8 cellular contexts compared by ENCODE assay signal in genomic region chr9:19925674-19926503, GRCh38.
DNase-seq lines count a peak whose midpoint lies in the region; TF ChIP-seq lines count a peak whose summit lies in the region.

No MANE protein-coding gene starts in this region.

- peak overlapping the region; percentile 95 for H3K4me2 ChIP-seq in GM23248 (ENCODE audit: unreplicated experiment)

- H3K4me1 ChIP-seq in GM23248 (ENCODE audit: insufficient read depth) = 0 out of 2 replicates have a peak, but pooled peaks cover 3% of the 10 kb centered on the region
- H3K4me1 ChIP-seq in SJCRH30 = no peaks in the 10 kb centered on the region
- no peaks in the 10 kb centered on the region for H3K4me1 ChIP-seq in ovary (ENCODE audit: insufficient read depth)
- H3K4me1 ChIP-seq in thyroid gland = no peaks in the 10 kb centered on the region

- H3K36me3 ChIP-seq in GM23248 (ENCODE audit: low read depth) = no peaks in the 10 kb centered on the region
- no peaks in the 10 kb centered on the region for H3K36me3 ChIP-seq in SJCRH30
- no peaks in the 10 kb centered on the region for H3K36me3 ChIP-seq in ovary
- H3K36me3 ChIP-seq in thyroid gland = no peaks in the 10 kb centered on the region

- H3K9me3 ChIP-seq in GM23248 (ENCODE audit: low read depth) = no peaks in the 10 kb centered on the region
- no peaks in the 10 kb centered on the region for H3K9me3 ChIP-seq in SJCRH30 (replicated peaks)
- H3K9me3 ChIP-seq in ovary = no peaks in the 10 kb centered on the region
- no peaks in the 10 kb centered on the region for H3K9me3 ChIP-seq in thyroid gland

- H3K27me3 ChIP-seq in GM23248 (replicated peaks; ENCODE audit: insufficient read depth) (no peaks in the 10 kb centered on the region), SJCRH30 (no peaks in the 10 kb centered on the region), ovary (no peaks in the 10 kb centered on the region), thyroid gland (no peaks in the 10 kb centered on the region)

- H3K36me3 Mint-ChIP-seq in activated naive CD4-positive, alpha-beta T cell treated with anti-CD3 and anti-CD28 coated beads, Interleukin-2, amount 10 ng/mL, durations not matched to agents 7 days and 5 days = peaks cover 6% of the 10 kb centered on the region
- no peaks in the 10 kb centered on the region for H3K36me3 Mint-ChIP-seq in glutamatergic neuron (ENCODE audit: unreplicated experiment)

- H4K20me1 ChIP-seq in GM23248 (ENCODE audit: insufficient read depth) = no peaks in the 10 kb centered on the region

- DNase-seq in ELF-1 (ENCODE audit: low read depth, low spot score) (peak; percentile 94), GM23248 (peak; percentile 83), LHCN-M2 (ENCODE audit: low read depth) (peak; percentile 86), SJCRH30 (peak; percentile 50 to 81), glutamatergic neuron (peak; percentile 78), ovary (peak; percentile 68 to 74 (median 72)), thyroid gland (peak; percentile 62 to 65)
- DNase-seq in activated naive CD4-positive, alpha-beta T cell treated with anti-CD3 and anti-CD28 coated beads, Interleukin-2, amount 10 ng/mL, durations not matched to agents 7 days and 5 days = peak; percentile 87

- H3K79me2 ChIP-seq in GM23248 (ENCODE audit: insufficient read depth) = no peaks in the 10 kb centered on the region

- peaks cover 16% of the 10 kb centered on the region for H3K27me3 Mint-ChIP-seq in activated naive CD4-positive, alpha-beta T cell treated with anti-CD3 and anti-CD28 coated beads, Interleukin-2, amount 10 ng/mL, durations not matched to agents 7 days and 5 days
- H3K27me3 Mint-ChIP-seq in glutamatergic neuron (ENCODE audit: unreplicated experiment) = peaks cover 7% of the 10 kb centered on the region

- peak overlapping the region; percentile 80 for H2AFZ ChIP-seq in GM23248

- no peaks in the 10 kb centered on the region for H3F3A ChIP-seq in GM23248 (ENCODE audit: insufficient read depth)

- TF ChIP-seq CTCF in glutamatergic neuron (IDR thresholded peaks at IDR 0.05; ENCODE audit: partially characterized antibody, unreplicated experiment) (peak; percentile 96), ovary (IDR thresholded peaks at IDR 0.05) (peak; percentile 88 to 89 (median 88)), thyroid gland (IDR thresholded peaks at IDR 0.05) (peak; percentile 79 to 97 (median 94))

- peak overlapping the region; percentile 34; the same call in 1 of the 2 replicates for H3K9ac ChIP-seq in GM23248

- 2 to 4% methylated on average over 20 of the region's 20 CpGs for WGBS in GM23248 (ENCODE audit: low coverage in 1 of 2, low lambda C conversion rate in 2 of 2, missing lambda C conversion rate in 2 of 2), 2 experiments
- 0 to 1% (median 1%) methylated on average over 20 of the region's 20 CpGs for WGBS in ovary, 3 donors
- 7 to 9% methylated on average over 20 of the region's 20 CpGs for WGBS in thyroid gland, 2 donors

- TF ChIP-seq POLR2A in ovary (IDR thresholded peaks at IDR 0.05) (no peak), thyroid gland (IDR thresholded peaks at IDR 0.05) (no peak)

- H3K27ac Mint-ChIP-seq in activated naive CD4-positive, alpha-beta T cell treated with anti-CD3 and anti-CD28 coated beads, Interleukin-2, amount 10 ng/mL, durations not matched to agents 7 days and 5 days = peak overlapping the region; percentile 50
- H3K27ac Mint-ChIP-seq in glutamatergic neuron (ENCODE audit: unreplicated experiment) = peak overlapping the region; percentile 96

- H3K27ac ChIP-seq in GM23248 (no peak overlapping the region), SJCRH30 (no peak overlapping the region), ovary (no peak overlapping the region), thyroid gland (no peak overlapping the region)

- peak overlapping the region; percentile 70 for H3K4me3 Mint-ChIP-seq in activated naive CD4-positive, alpha-beta T cell treated with anti-CD3 and anti-CD28 coated beads, Interleukin-2, amount 10 ng/mL, durations not matched to agents 7 days and 5 days
- peak overlapping the region; percentile 96 for H3K4me3 Mint-ChIP-seq in glutamatergic neuron (ENCODE audit: unreplicated experiment)

- CTCF ChIA-PET in activated naive CD4-positive, alpha-beta T cell treated with anti-CD3 and anti-CD28 coated beads, Interleukin-2, amount 10 ng/mL, durations not matched to agents 7 days and 5 days (lab: Charles Lee) = interaction anchor here (1.0 to 2.0 kb wide), 10 partner anchors 11 to 1185 kb away, joined by 3 to 10 read pairs (median 4); partner anchors contain the start of gene FOCAD

- in situ Hi-C loops in GM23248 (cut with MboI) = no loop called here

- no peaks in the 10 kb centered on the region for H3K9me3 Mint-ChIP-seq in activated naive CD4-positive, alpha-beta T cell treated with anti-CD3 and anti-CD28 coated beads, Interleukin-2, amount 10 ng/mL, durations not matched to agents 7 days and 5 days
- H3K9me3 Mint-ChIP-seq in glutamatergic neuron (ENCODE audit: unreplicated experiment) = peaks cover 8% of the 10 kb centered on the region

- intact Hi-C loops in ovary (cut with DNase I) (loop anchor here (2.0 to 10.0 kb wide), 7 partner anchors 431 to 1189 kb away; partner anchors contain the start of gene MLLT3 (in 2 of the 4)), thyroid gland (cut with DNase I) (loop anchor here (10.0 kb wide), 3 partner anchors 431 to 1179 kb away; no protein-coding TSS in a partner anchor)

- H3K4me1 Mint-ChIP-seq in activated naive CD4-positive, alpha-beta T cell treated with anti-CD3 and anti-CD28 coated beads, Interleukin-2, amount 10 ng/mL, durations not matched to agents 7 days and 5 days = peaks cover 47% of the 10 kb centered on the region
- H3K4me1 Mint-ChIP-seq in glutamatergic neuron (ENCODE audit: low read depth, unreplicated experiment) = peaks cover 12% of the 10 kb centered on the region

- TF ChIP-seq EP300 in ovary (IDR thresholded peaks at IDR 0.05) = no peak

- H3K4me3 ChIP-seq in GM23248 = peak overlapping the region; percentile 72
- H3K4me3 ChIP-seq in SJCRH30 = peak overlapping the region; percentile 15; the same call in 1 of the 2 replicates
- H3K4me3 ChIP-seq in ovary = peak overlapping the region; percentile 32
- peak overlapping the region in 1 of 3 donors; percentile 4 for H3K4me3 ChIP-seq in thyroid gland (replicated peaks in 1 of 3)

- no peaks in the 10 kb centered on the region for H3K9me2 ChIP-seq in GM23248 (ENCODE audit: insufficient read depth)
